In the genomic region with DNA sequence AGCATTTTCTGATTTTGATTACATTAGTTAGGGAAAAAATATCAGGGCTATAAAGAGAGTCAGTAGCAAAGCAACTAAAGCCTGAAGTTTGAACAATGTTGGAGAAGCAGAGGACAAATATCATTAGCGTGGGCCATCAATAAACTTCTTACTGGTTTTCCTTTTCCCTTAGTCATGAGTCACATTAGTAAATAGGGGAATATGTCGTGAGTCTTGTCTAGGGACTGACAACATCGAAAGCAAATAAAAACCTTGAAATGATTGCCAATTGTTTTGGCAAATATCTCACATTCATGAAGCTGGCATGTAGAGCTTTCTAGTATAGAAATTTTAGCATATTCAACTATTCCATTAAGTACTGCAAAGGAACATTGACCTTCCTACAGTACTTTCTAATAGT, we compare ENCODE assay signal across 21 cellular contexts.
"Had no signal": no experiment of that assay in that cellular context is flagged by ENCODE, and none has a peak within 500 bp of the region (broad histone marks: within the 10 kb centered on the region; RNA-seq: fewer than 3 reads in every experiment).

No MANE protein-coding gene starts in this region.

- H3K27me3 ChIP-seq: esophagus muscularis mucosa, gastroesophageal sphincter, neural progenitor cell, ovary, right atrium auricular region, stomach, transverse colon had no signal

- DNase-seq: effector CD8-positive, alpha-beta T cell; hypothalamus; islet precursor cell; nucleus accumbens; ovary; small intestine; stimulated activated CD4-positive, alpha-beta T cell treated with anti-CD3 and anti-CD28 coated beads, Interleukin-12 subunit alpha, Interleukin-12 subunit beta, amount 100 ng/mL, for 4 hours; stimulated activated naive CD4-positive, alpha-beta T cell; stomach; substantia nigra; transverse colon had no signal

- H3K4me1 Mint-ChIP-seq: memory B cell, neural progenitor cell had no signal

- H3K36me3 ChIP-seq: esophagus muscularis mucosa, gastroesophageal sphincter, neural progenitor cell, ovary, right atrium auricular region, stomach, thoracic aorta, transverse colon had no signal

- H3K36me3 Mint-ChIP-seq: memory B cell, mesothelial cell of epicardium, neural progenitor cell had no signal

- H2AFZ ChIP-seq: neural progenitor cell had no signal

- ATAC-seq: gastroesophageal sphincter; left lobe of liver; natural killer cell treated with Interleukin-12 subunit alpha and Interleukin-12 subunit beta and Interleukin-15 and Interleukin-18, amount 100 ng/mL, for 72 hours had no signal

- H3K4me3 Mint-ChIP-seq: memory B cell; mesothelial cell of epicardium; natural killer cell treated with Interleukin-12 subunit alpha and Interleukin-12 subunit beta and Interleukin-15 and Interleukin-18, amount 100 ng/mL, for 72 hours; neural progenitor cell had no signal

- H3K9me3 ChIP-seq: esophagus muscularis mucosa, gastroesophageal sphincter, ovary, right atrium auricular region, stomach, thoracic aorta, transverse colon had no signal

- H3K9me3 Mint-ChIP-seq: neural progenitor cell had no signal

- H3K27ac Mint-ChIP-seq: memory B cell; mesothelial cell of epicardium; natural killer cell treated with Interleukin-12 subunit alpha and Interleukin-12 subunit beta and Interleukin-15 and Interleukin-18, amount 100 ng/mL, for 72 hours; neural progenitor cell had no signal

- H3K27ac ChIP-seq: coronary artery, esophagus muscularis mucosa, gastroesophageal sphincter, neural progenitor cell, ovary, right atrium auricular region, stomach, thoracic aorta, transverse colon had no signal

- H3K4me3 ChIP-seq: coronary artery, esophagus muscularis mucosa, gastroesophageal sphincter, neural progenitor cell, ovary, right atrium auricular region, stomach, thoracic aorta, transverse colon had no signal

- H3K4me2 ChIP-seq: neural progenitor cell had no signal

- H3K27me3 Mint-ChIP-seq: memory B cell; natural killer cell treated with Interleukin-12 subunit alpha and Interleukin-12 subunit beta and Interleukin-15 and Interleukin-18, amount 100 ng/mL, for 72 hours had no signal

- H3K4me1 ChIP-seq: esophagus muscularis mucosa, gastroesophageal sphincter, neural progenitor cell, right atrium auricular region, transverse colon had no signal
